In the genomic region with DNA sequence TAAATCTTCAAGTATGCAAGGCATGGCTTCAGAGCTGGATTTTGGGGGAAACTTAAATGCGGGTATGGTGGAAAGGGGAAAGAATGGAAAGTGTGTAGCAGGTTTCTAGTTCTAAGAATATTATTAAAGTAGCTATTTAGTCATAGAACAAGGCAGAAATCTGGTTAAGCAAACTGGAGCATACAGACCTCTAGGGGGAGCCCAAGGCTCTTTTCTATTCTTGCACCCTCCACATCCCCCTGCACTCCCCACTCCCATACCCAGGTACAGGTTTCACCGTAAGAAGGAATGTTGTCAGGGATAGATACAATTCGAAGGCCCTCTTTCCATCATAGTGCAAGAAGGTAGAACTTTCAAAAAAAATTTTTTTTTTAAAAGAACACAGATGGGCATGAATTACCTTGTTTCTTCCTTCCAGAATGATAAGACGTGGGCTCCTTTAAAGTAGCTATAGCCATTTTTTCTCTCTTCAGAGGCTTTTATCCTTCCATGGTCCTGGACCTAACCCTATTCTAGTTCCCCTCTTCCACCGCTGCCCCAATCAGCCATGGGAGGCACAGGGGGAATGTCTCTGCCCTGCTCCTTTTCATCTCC, we compare ENCODE assay signal across 1 cellular context.
TF ChIP-seq lines count a peak whose summit lies in the region.

No MANE protein-coding gene starts in this region.

TF ChIP-seq in HepG2, 621 proteins besides CTCF, POLR2A, EP300 and RAD21 (continued from another document):
- TF ChIP-seq, protein P1, sequence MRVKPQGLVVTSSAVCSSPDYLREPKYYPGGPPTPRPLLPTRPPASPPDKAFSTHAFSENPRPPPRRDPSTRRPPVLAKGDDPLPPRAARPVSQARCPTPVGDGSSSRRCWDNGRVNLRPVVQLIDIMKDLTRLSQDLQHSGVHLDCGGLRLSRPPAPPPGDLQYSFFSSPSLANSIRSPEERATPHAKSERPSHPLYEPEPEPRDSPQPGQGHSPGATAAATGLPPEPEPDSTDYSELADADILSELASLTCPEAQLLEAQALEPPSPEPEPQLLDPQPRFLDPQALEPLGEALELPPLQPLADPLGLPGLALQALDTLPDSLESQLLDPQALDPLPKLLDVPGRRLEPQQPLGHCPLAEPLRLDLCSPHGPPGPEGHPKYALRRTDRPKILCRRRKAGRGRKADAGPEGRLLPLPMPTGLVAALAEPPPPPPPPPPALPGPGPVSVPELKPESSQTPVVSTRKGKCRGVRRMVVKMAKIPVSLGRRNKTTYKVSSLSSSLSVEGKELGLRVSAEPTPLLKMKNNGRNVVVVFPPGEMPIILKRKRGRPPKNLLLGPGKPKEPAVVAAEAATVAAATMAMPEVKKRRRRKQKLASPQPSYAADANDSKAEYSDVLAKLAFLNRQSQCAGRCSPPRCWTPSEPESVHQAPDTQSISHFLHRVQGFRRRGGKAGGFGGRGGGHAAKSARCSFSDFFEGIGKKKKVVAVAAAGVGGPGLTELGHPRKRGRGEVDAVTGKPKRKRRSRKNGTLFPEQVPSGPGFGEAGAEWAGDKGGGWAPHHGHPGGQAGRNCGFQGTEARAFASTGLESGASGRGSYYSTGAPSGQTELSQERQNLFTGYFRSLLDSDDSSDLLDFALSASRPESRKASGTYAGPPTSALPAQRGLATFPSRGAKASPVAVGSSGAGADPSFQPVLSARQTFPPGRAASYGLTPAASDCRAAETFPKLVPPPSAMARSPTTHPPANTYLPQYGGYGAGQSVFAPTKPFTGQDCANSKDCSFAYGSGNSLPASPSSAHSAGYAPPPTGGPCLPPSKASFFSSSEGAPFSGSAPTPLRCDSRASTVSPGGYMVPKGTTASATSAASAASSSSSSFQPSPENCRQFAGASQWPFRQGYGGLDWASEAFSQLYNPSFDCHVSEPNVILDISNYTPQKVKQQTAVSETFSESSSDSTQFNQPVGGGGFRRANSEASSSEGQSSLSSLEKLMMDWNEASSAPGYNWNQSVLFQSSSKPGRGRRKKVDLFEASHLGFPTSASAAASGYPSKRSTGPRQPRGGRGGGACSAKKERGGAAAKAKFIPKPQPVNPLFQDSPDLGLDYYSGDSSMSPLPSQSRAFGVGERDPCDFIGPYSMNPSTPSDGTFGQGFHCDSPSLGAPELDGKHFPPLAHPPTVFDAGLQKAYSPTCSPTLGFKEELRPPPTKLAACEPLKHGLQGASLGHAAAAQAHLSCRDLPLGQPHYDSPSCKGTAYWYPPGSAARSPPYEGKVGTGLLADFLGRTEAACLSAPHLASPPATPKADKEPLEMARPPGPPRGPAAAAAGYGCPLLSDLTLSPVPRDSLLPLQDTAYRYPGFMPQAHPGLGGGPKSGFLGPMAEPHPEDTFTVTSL (CRISPR knock-in tag; IDR thresholded peaks at IDR 0.05; ENCODE audit: borderline replicate concordance): no peak
- no peak for TF ChIP-seq MEIS2 (CRISPR knock-in tag; IDR thresholded peaks at IDR 0.05)
- TF ChIP-seq ZNF563 (CRISPR knock-in tag; IDR thresholded peaks at IDR 0.05): no peak
- TF ChIP-seq STAG1 (CRISPR knock-in tag; IDR thresholded peaks at IDR 0.05): peak; percentile 32
- no peak for TF ChIP-seq ZSCAN25 (CRISPR knock-in tag; IDR thresholded peaks at IDR 0.05)
- TF ChIP-seq, protein P2, sequence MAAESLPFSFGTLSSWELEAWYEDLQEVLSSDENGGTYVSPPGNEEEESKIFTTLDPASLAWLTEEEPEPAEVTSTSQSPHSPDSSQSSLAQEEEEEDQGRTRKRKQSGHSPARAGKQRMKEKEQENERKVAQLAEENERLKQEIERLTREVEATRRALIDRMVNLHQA (CRISPR knock-in tag; IDR thresholded peaks at IDR 0.05): no peak
- peak; percentile 59 for TF ChIP-seq HNRNPK (IDR thresholded peaks at IDR 0.05; ENCODE audit: low read depth, low read length, poor library complexity, severe bottlenecking)
